15 cellular contexts compared by ENCODE assay signal in the genomic region with DNA sequence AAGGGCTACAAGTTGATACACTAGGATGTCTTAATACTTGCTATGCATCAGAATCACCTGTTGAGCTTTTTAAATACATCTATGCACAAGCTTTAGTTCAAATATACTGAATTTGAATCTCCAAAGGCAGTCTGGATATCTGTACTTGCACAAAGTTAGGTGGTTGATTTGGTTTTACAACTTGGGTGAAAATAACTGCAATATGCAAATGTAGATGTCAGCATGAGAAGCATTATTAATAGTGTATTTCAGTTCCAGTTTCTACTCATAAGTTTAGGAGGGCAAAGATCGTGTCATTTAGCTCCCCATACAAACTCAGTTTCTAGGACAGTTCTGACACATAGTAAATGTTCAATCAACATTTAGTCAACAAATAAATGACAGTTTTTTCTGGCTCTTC. TPM values are rescaled to one million over a fixed set of nuclear protein-coding genes. Genes with fewer than 3 reads are reported as not detected.
DNase-seq lines count a peak whose midpoint lies in the region; ATAC-seq, FAIRE-seq and TF ChIP-seq lines count a peak whose summit lies in the region.
"Had no signal": no experiment of that assay in that cellular context is flagged by ENCODE, and none has a peak within 500 bp of the region (broad histone marks: within the 10 kb centered on the region; RNA-seq: fewer than 3 reads in every experiment).

No MANE protein-coding gene starts in this region.

- DNase-seq in GM12878 (ENCODE audit: low read depth, low spot score): peak; percentile 84
- no peak for DNase-seq in left lobe of liver (ENCODE audit: low spot score)
- no peak for DNase-seq in NCI-H82 treated with DMSO at 0.1 percent for 48 hours (lab: John Stamatoyannopoulos, UW; ENCODE audit: unreplicated experiment)
- no peak for DNase-seq in activated T-helper 2 cell treated with anti-CD3 and anti-CD28 coated beads, Interferon-gamma antibody, Interleukin-2, Interleukin-4, amounts not matched to agents 10 μg/mL and 5 μg/mL and 100 μg/mL, durations not matched to agents 14 hours and 24 hours and 36 hours (ENCODE audit: low spot score)
- DNase-seq in left colon: no peak
- DNase-seq: heart left ventricle, NCI-H1417, Peyer's patch, right cardiac atrium had no signal

- FAIRE-seq in GM12878 (lab: Jason Lieb, UNC): peak; percentile 59

- H3K9ac ChIP-seq in GM12878 (ENCODE audit: control insufficient read depth, insufficient read depth, low read length): no peak overlapping the region

- H3K9me3 Mint-ChIP-seq in activated T-helper 2 cell treated with anti-CD3 and anti-CD28 coated beads, Interferon-gamma antibody, Interleukin-2, Interleukin-4, amounts not matched to agents 10 μg/mL and 5 μg/mL and 100 μg/mL, durations not matched to agents 14 hours and 24 hours and 36 hours: no peaks in the 10 kb centered on the region
- H3K9me3 Mint-ChIP-seq: activated naive CD4-positive, alpha-beta T cell treated with anti-CD3 and anti-CD28 coated beads, Interleukin-2, amount 50 U/mL, for 72 hours; WTC11 had no signal

- BruUV-seq in GM12878 (replicated peaks; lab: Mats Ljungman, UMichigan): no TSS peak

- 3% methylated on average over 1 of the region's 1 CpG for WGBS in GM12878 (ENCODE audit: insufficient coverage, insufficient replicate concordance, low lambda C conversion rate, missing lambda C conversion rate)

- no peaks in the 10 kb centered on the region for H3K27me3 Mint-ChIP-seq in activated T-helper 2 cell treated with anti-CD3 and anti-CD28 coated beads, Interferon-gamma antibody, Interleukin-2, Interleukin-4, amounts not matched to agents 10 μg/mL and 5 μg/mL and 100 μg/mL, durations not matched to agents 14 hours and 24 hours and 36 hours (ENCODE audit: low read depth)

- H2AFZ ChIP-seq in GM12878 (ENCODE audit: control insufficient read depth, low read depth, low read length): no peak overlapping the region

- ATAC-seq in GM18873 (IDR thresholded peaks at IDR 0.05; ENCODE audit: low FRiP score, unreplicated experiment) (peak; percentile 92), GM21528 (IDR thresholded peaks at IDR 0.05; ENCODE audit: low FRiP score, unreplicated experiment) (peak; percentile 94), HG03095 (IDR thresholded peaks at IDR 0.05; ENCODE audit: unreplicated experiment) (peak; percentile 97), GM12878 (peak; percentile 99), left lobe of liver (no peak), left colon (no peak)
- ATAC-seq: heart left ventricle, right cardiac atrium, WTC11 had no signal

- TF ChIP-seq CTCF in GM12878 (IDR thresholded peaks at IDR 0.05 in 2 of 3, conservative IDR thresholded peaks at IDR 0.05 in 1 of 3; ENCODE audit: control insufficient read depth in 2 of 3, extremely low read depth in 1 of 3, insufficient read depth in 1 of 3, low read depth in 3 of 3, low read length in 3 of 3): no peak

- TF ChIP-seq RAD21 in GM12878 (IDR thresholded peaks at IDR 0.05; ENCODE audit: insufficient read depth, low read depth, low read length): no peak

- peaks cover 20% of the 10 kb centered on the region for H3K79me2 ChIP-seq in GM12878 (ENCODE audit: control insufficient read depth, insufficient read depth, low read length)

- CTCF ChIA-PET in GM12878 (lab: Yijun Ruan, JAX): interaction anchor here (0.8 to 4.1 kb wide), 11 partner anchors 13 to 449 kb away, joined by 3 to 16 read pairs (median 5); partner anchors contain the start of genes EAF2 and IQCB1

- no peak for TF ChIP-seq POLR2A in GM12878 (IDR thresholded peaks at IDR 0.05; ENCODE audit: low read depth, low read length)

- no peak overlapping the region for H3K4me3 ChIP-seq in GM12878
- H3K4me3 ChIP-seq: heart left ventricle, Peyer's patch had no signal

- POLR2A ChIA-PET in GM12878 (lab: Charles Lee): interaction anchor here (0.6 to 4.5 kb wide), 10 partner anchors 14 to 574 kb away, joined by 3 to 21 read pairs (median 4); partner anchors contain the start of genes EAF2, IQCB1 and MIX23

- peaks cover 26% of the 10 kb centered on the region for H3K4me1 ChIP-seq in GM12878 (ENCODE audit: control insufficient read depth, insufficient read depth, low read length)
- H3K4me1 ChIP-seq: heart left ventricle had no signal

- peaks cover 9 to 27% of the 10 kb centered on the region in 2 experiments for H3K36me3 ChIP-seq in GM12878 (ENCODE audit: control insufficient read depth in 2 of 2, insufficient read depth in 2 of 2, low read length in 1 of 2)

- peak; percentile 75 to 87 for TF ChIP-seq EP300 in GM12878 (IDR thresholded peaks at IDR 0.05; ENCODE audit: borderline replicate concordance in 1 of 2, control insufficient read depth in 1 of 2, low read depth in 2 of 2, low read length in 2 of 2)

- H4K20me1 ChIP-seq in GM12878 (ENCODE audit: control insufficient read depth, insufficient read depth): no peaks in the 10 kb centered on the region

- intact Hi-C loops in GM12878 (cut with micrococcal nuclease; ENCODE audit: unreplicated experiment) (loop anchor here (5.0 kb wide), 1 partner anchor 262 kb away; the partner anchor contains the start of gene POLQ), left colon (cut with DNase I, micrococcal nuclease) (no loop called here)
- intact Hi-C loops in activated T-helper 2 cell treated with anti-CD3 and anti-CD28 coated beads, Interferon-gamma antibody, Interleukin-2, Interleukin-4, amounts not matched to agents 10 μg/mL and 5 μg/mL and 100 μg/mL, durations not matched to agents 14 hours and 24 hours and 36 hours (cut with micrococcal nuclease): no loop called here

- H3K4me2 ChIP-seq in GM12878 (ENCODE audit: control insufficient read depth, insufficient read depth): peak overlapping the region; percentile 74

- H3K4me3 Mint-ChIP-seq in activated T-helper 2 cell treated with anti-CD3 and anti-CD28 coated beads, Interferon-gamma antibody, Interleukin-2, Interleukin-4, amounts not matched to agents 10 μg/mL and 5 μg/mL and 100 μg/mL, durations not matched to agents 14 hours and 24 hours and 36 hours (ENCODE audit: low read depth): no peak overlapping the region
- H3K4me3 Mint-ChIP-seq: mesothelial cell of epicardium, WTC11 had no signal

- RAD21 ChIA-PET in GM12878 (lab: Charles Lee; ENCODE audit: unreplicated experiment): interaction anchor here (0.7 to 4.1 kb wide), 19 partner anchors 8 to 778 kb away, joined by 3 to 51 read pairs (median 4); partner anchors contain the start of genes EAF2, GOLGB1 and IQCB1

- in situ Hi-C loops in GM12878 (cut with MboI): no loop called here

- H3K27ac ChIP-seq in GM12878 (ENCODE audit: control insufficient read depth, insufficient read depth): peak overlapping the region; percentile 81
- H3K27ac ChIP-seq: heart left ventricle, Peyer's patch had no signal

- H3K4me1 Mint-ChIP-seq in activated T-helper 2 cell treated with anti-CD3 and anti-CD28 coated beads, Interferon-gamma antibody, Interleukin-2, Interleukin-4, amounts not matched to agents 10 μg/mL and 5 μg/mL and 100 μg/mL, durations not matched to agents 14 hours and 24 hours and 36 hours (ENCODE audit: low read depth): peaks cover 28% of the 10 kb centered on the region
- H3K4me1 Mint-ChIP-seq: mesothelial cell of epicardium, WTC11 had no signal

- no peaks in the 10 kb centered on the region; the same call in 2 of the 3 replicates for H3K9me3 ChIP-seq in GM12878 (replicated peaks; ENCODE audit: control insufficient read depth, insufficient read depth, low read length)
- H3K9me3 ChIP-seq: heart left ventricle, Peyer's patch had no signal

- SMC1A ChIA-PET in GM12878 (lab: Charles Lee; ENCODE audit: uncharacterized antibody, unreplicated experiment): interaction anchor here (0.6 to 11.9 kb wide), 26 partner anchors 8 to 449 kb away, joined by 3 to 171 read pairs (median 4); partner anchors contain the start of genes EAF2, IQCB1 and POLQ

- no peak overlapping the region for H3K27ac Mint-ChIP-seq in activated T-helper 2 cell treated with anti-CD3 and anti-CD28 coated beads, Interferon-gamma antibody, Interleukin-2, Interleukin-4, amounts not matched to agents 10 μg/mL and 5 μg/mL and 100 μg/mL, durations not matched to agents 14 hours and 24 hours and 36 hours
- H3K27ac Mint-ChIP-seq: activated naive CD4-positive, alpha-beta T cell treated with anti-CD3 and anti-CD28 coated beads, Interleukin-2, amount 50 U/mL, for 72 hours; mesothelial cell of epicardium; WTC11 had no signal

- H3K27me3 ChIP-seq in GM12878 (replicated peaks in 1 of 2; ENCODE audit: control insufficient read depth in 2 of 2, insufficient read depth in 2 of 2, low read length in 1 of 2): no peaks in the 10 kb centered on the region
- H3K27me3 ChIP-seq: heart left ventricle, Peyer's patch had no signal

- H3K36me3 Mint-ChIP-seq in activated T-helper 2 cell treated with anti-CD3 and anti-CD28 coated beads, Interferon-gamma antibody, Interleukin-2, Interleukin-4, amounts not matched to agents 10 μg/mL and 5 μg/mL and 100 μg/mL, durations not matched to agents 14 hours and 24 hours and 36 hours (ENCODE audit: low read depth): peaks cover 74% of the 10 kb centered on the region

RNA-seq across cellular contexts. Expression of gene IQCB1, which starts 25.6 kb away (rescaled TPM):
- total RNA-seq in GM12878 (2013; cell fraction: nucleolus; rRNA removed): 167 and 187 TPM in 2 replicates
- total RNA-seq in GM12878 (2014; rRNA removed): 48.5 and 67.8 TPM in 2 replicates
- 67.8 and 69.4 TPM in 2 replicates for total RNA-seq in GM12878 (2014; rRNA removed; fragmentation: Illumina TruSeq; extraction: Trizol)
- 38.5 and 41.7 TPM in 2 replicates for total RNA-seq in GM12878 (2021)
- polyA plus RNA-seq in GM12878 (2011; ENCODE audit: low read depth): 30.9 TPM
- polyA plus RNA-seq in GM12878 (2011; rRNA removed): 68.7 and 100 TPM in 2 replicates
- polyA plus RNA-seq in GM12878 (2011; cell fraction: cytosol; rRNA removed): 25.6 and 32.5 TPM in 2 replicates
- 78.9 and 89.8 TPM in 2 replicates for polyA plus RNA-seq in GM12878 (2011; cell fraction: nucleus; rRNA removed)
- 36.7 TPM in 2 replicates for polyA plus RNA-seq in GM12878 (2012)
- 55.4 and 69.0 TPM in 2 replicates for polyA plus RNA-seq in GM12878 (2014; fragmentation: Illumina TruSeq; extraction: Trizol)
- 10 to 100 TPM; 36.0 to 45.1 TPM for polyA plus RNA-seq in GM12878 (2014; fragmentation: Nextera tagmentation; extraction: Ambion mirVana)
- polyA plus RNA-seq in GM12878 (2014; rRNA removed): 39.4 and 50.1 TPM in 2 replicates
- 10 to 100 TPM; 45.9 to 49.3 TPM for polyA plus RNA-seq in GM12878 (2016; fragmentation: Nextera tagmentation; extraction: Ambion mirVana)
- polyA minus RNA-seq in GM12878 (2011; rRNA and poly(A)+ RNA removed): 65.1 and 84.3 TPM in 2 replicates
- polyA minus RNA-seq in GM12878 (2011; cell fraction: cytosol; rRNA and poly(A)+ RNA removed): 7.8 and 15.0 TPM in 2 replicates
- 65.3 and 106 TPM in 2 replicates for polyA minus RNA-seq in GM12878 (2011; cell fraction: nucleus; rRNA and poly(A)+ RNA removed)
- total RNA-seq in left lobe of liver: 3.9 TPM
- 43.4 and 44.0 TPM in 2 replicates for total RNA-seq in activated T-helper 2 cell treated with anti-CD3 and anti-CD28 coated beads, Interferon-gamma antibody, Interleukin-2, Interleukin-4, amounts not matched to agents 10 μg/mL and 5 μg/mL and 100 μg/mL, durations not matched to agents 14 hours and 24 hours and 36 hours
- 10 to 100 TPM; 12.4 to 18.1 TPM for total RNA-seq in left colon

RNA-seq across cellular contexts. Expression of gene EAF2, which starts 25.8 kb away (rescaled TPM):
- total RNA-seq in GM12878 (2013; cell fraction: nucleolus; rRNA removed): 144 and 145 TPM in 2 replicates
- total RNA-seq in GM12878 (2014; rRNA removed) (48.8 and 52.6 TPM in 2 replicates), GM12878 (2014; rRNA removed; fragmentation: Illumina TruSeq; extraction: Trizol) (65.4 and 67.6 TPM in 2 replicates), GM12878 (2021) (43.0 and 47.3 TPM in 2 replicates), left lobe of liver (2.2 TPM), left colon (1 to 10 TPM; 5.2 to 9.7 TPM)
- polyA plus RNA-seq in GM12878 (2011; ENCODE audit: low read depth): 52.4 TPM
- polyA plus RNA-seq in GM12878 (2011; rRNA removed) (75.5 and 106 TPM in 2 replicates), GM12878 (2014; fragmentation: Illumina TruSeq; extraction: Trizol) (68.9 and 74.6 TPM in 2 replicates), GM12878 (2014; fragmentation: Nextera tagmentation; extraction: Ambion mirVana) (100 to 1,000 TPM; 172 to 193 TPM), GM12878 (2014; rRNA removed) (40.7 and 53.6 TPM in 2 replicates), GM12878 (2016; fragmentation: Nextera tagmentation; extraction: Ambion mirVana) (100 to 1,000 TPM; 123 to 136 TPM)
- 33.5 and 36.6 TPM in 2 replicates for polyA plus RNA-seq in GM12878 (2011; cell fraction: cytosol; rRNA removed)
- polyA plus RNA-seq in GM12878 (2011; cell fraction: nucleus; rRNA removed): 32.8 and 35.1 TPM in 2 replicates
- 48.8 and 73.9 TPM in 2 replicates for polyA plus RNA-seq in GM12878 (2012)
- polyA minus RNA-seq in GM12878 (2011; rRNA and poly(A)+ RNA removed): 45.3 and 65.5 TPM in 2 replicates
- 11.5 and 16.1 TPM in 2 replicates for polyA minus RNA-seq in GM12878 (2011; cell fraction: cytosol; rRNA and poly(A)+ RNA removed)
- 60.4 and 82.5 TPM in 2 replicates for polyA minus RNA-seq in GM12878 (2011; cell fraction: nucleus; rRNA and poly(A)+ RNA removed)
- total RNA-seq in activated T-helper 2 cell treated with anti-CD3 and anti-CD28 coated beads, Interferon-gamma antibody, Interleukin-2, Interleukin-4, amounts not matched to agents 10 μg/mL and 5 μg/mL and 100 μg/mL, durations not matched to agents 14 hours and 24 hours and 36 hours: 18.5 and 19.2 TPM in 2 replicates

RNA-seq across cellular contexts. Expression of gene GOLGB1, which starts 59.7 kb away (rescaled TPM):
- total RNA-seq in GM12878 (2013; cell fraction: nucleolus; rRNA removed): 54.1 and 61.2 TPM in 2 replicates
- total RNA-seq in GM12878 (2014; rRNA removed) (18.9 and 19.9 TPM in 2 replicates), GM12878 (2014; rRNA removed; fragmentation: Illumina TruSeq; extraction: Trizol) (30.2 and 34.0 TPM in 2 replicates), GM12878 (2021) (24.7 and 26.7 TPM in 2 replicates), left lobe of liver (26.1 TPM), left colon (10 to 100 TPM; 69.9 to 72.6 TPM)
- 15.8 TPM for polyA plus RNA-seq in GM12878 (2011; ENCODE audit: low read depth)
- polyA plus RNA-seq in GM12878 (2011; rRNA removed) (18.8 and 25.7 TPM in 2 replicates), GM12878 (2014; fragmentation: Illumina TruSeq; extraction: Trizol) (26.3 and 27.1 TPM in 2 replicates), GM12878 (2014; fragmentation: Nextera tagmentation; extraction: Ambion mirVana) (1 to 10 TPM; 7.4 to 9.6 TPM), GM12878 (2014; rRNA removed) (13.2 and 15.9 TPM in 2 replicates), GM12878 (2016; fragmentation: Nextera tagmentation; extraction: Ambion mirVana) (10 to 100 TPM; 33.3 to 34.5 TPM)
- polyA plus RNA-seq in GM12878 (2011; cell fraction: cytosol; rRNA removed): 10.1 and 11.1 TPM in 2 replicates
- polyA plus RNA-seq in GM12878 (2011; cell fraction: nucleus; rRNA removed): 28.7 and 31.5 TPM in 2 replicates
- polyA plus RNA-seq in GM12878 (2012): 20.3 and 23.3 TPM in 2 replicates
- 12.8 and 14.0 TPM in 2 replicates for polyA minus RNA-seq in GM12878 (2011; rRNA and poly(A)+ RNA removed)
- 8.7 and 15.7 TPM in 2 replicates for polyA minus RNA-seq in GM12878 (2011; cell fraction: cytosol; rRNA and poly(A)+ RNA removed)
- polyA minus RNA-seq in GM12878 (2011; cell fraction: nucleus; rRNA and poly(A)+ RNA removed): 12.1 and 13.5 TPM in 2 replicates
- 26.4 and 28.2 TPM in 2 replicates for total RNA-seq in activated T-helper 2 cell treated with anti-CD3 and anti-CD28 coated beads, Interferon-gamma antibody, Interleukin-2, Interleukin-4, amounts not matched to agents 10 μg/mL and 5 μg/mL and 100 μg/mL, durations not matched to agents 14 hours and 24 hours and 36 hours

Comparison
In these comparisons a context has a peak if more than half of its experiments do, and no peak if none do; other contexts are left out.
1. ATAC-seq: peak in GM18873 (single experiment), GM21528 (single experiment), HG03095 (single experiment) and GM12878 (single experiment); none in left lobe of liver (single experiment) and left colon (single experiment).